ENCODE assay signal across 9 cellular contexts in genomic region chr17:39927928-39928867, GRCh38. TPM values are rescaled to one million over a fixed set of nuclear protein-coding genes. Genes with fewer than 3 reads are reported as not detected.
DNase-seq lines count a peak whose midpoint lies in the region; ATAC-seq and TF ChIP-seq lines count a peak whose summit lies in the region.
"Had no signal": no experiment of that assay in that cellular context is flagged by ENCODE, and none has a peak within 500 bp of the region (broad histone marks: within the 10 kb centered on the region; RNA-seq: fewer than 3 reads in every experiment).

No MANE protein-coding gene starts in this region.

- DNase-seq in CD4-positive, alpha-beta memory T cell: no peak
- DNase-seq in GM23338 (ENCODE audit: low spot score) (peak; percentile 88), PC-9 (peak in 1 of 2 experiments; percentile 15), NCI-H2171 treated with DMSO at 0.1 percent for 48 hours (lab: John Stamatoyannopoulos, UW) (no peak), DMS153 treated with DMSO at 0.1 percent for 48 hours (lab: John Stamatoyannopoulos, UW; ENCODE audit: unreplicated experiment) (no peak)
- DNase-seq in activated CD4-positive, CD25-positive, alpha-beta regulatory T cell (lab: John Stamatoyannopoulos, UW): no peak

- H3K4me2 ChIP-seq in GM23338: peak overlapping the region; percentile 94
- H3K4me2 ChIP-seq in PC-9: peak overlapping the region; percentile 95

- POLR2A ChIA-PET in CD4-positive, alpha-beta memory T cell (lab: Charles Lee; ENCODE audit: partially characterized antibody): interaction anchor here (1.0 to 3.3 kb wide), 9 partner anchors 10 to 290 kb away, joined by 3 to 20 read pairs (median 7); partner anchors contain the start of genes GSDMB, PSMD3, WIPF2 and ZPBP2
- POLR2A ChIA-PET in PC-9 (lab: Charles Lee; ENCODE audit: unreplicated experiment): interaction anchor here (0.5 to 0.7 kb wide), 2 partner anchors 189 to 240 kb away, joined by 3 to 5 read pairs; partner anchors contain the start of gene PGAP3

- intact Hi-C loops in CD4-positive, alpha-beta memory T cell (cut with micrococcal nuclease): loop anchor here (1.0 to 2.0 kb wide), 5 partner anchors 24 to 291 kb away; partner anchors contain the start of genes PSMD3 and STARD3
- intact Hi-C loops in PC-9 (cut with micrococcal nuclease; ENCODE audit: unreplicated experiment): loop anchor here (5.0 to 10.0 kb wide), 2 partner anchors 156 to 173 kb away; no protein-coding TSS in a partner anchor

- no peaks in the 10 kb centered on the region for H3K27me3 Mint-ChIP-seq in CD4-positive, alpha-beta memory T cell
- H3K27me3 Mint-ChIP-seq in GM23338 (ENCODE audit: insufficient read depth, low read depth, poor library complexity): peaks cover 5% of the 10 kb centered on the region

- H3K36me3 ChIP-seq in CD4-positive, alpha-beta memory T cell (ENCODE audit: insufficient read depth, low read length): peaks cover 11% of the 10 kb centered on the region
- H3K36me3 ChIP-seq in GM23338 (ENCODE audit: insufficient read depth) (no peaks in the 10 kb centered on the region), PC-9 (ENCODE audit: low read depth) (no peaks in the 10 kb centered on the region), endocrine pancreas (ENCODE audit: control insufficient read depth, insufficient read depth, low read length) (no peaks in the 10 kb centered on the region), mucosa of stomach (ENCODE audit: control insufficient read depth, insufficient read depth, low read length) (peaks cover 6% of the 10 kb centered on the region)

- TF ChIP-seq CTCF in GM23338 (conservative IDR thresholded peaks at IDR 0.05; ENCODE audit: low read depth in 2 of 2) (no peak), PC-9 (conservative IDR thresholded peaks at IDR 0.05) (no peak)

- CTCF ChIA-PET in CD4-positive, alpha-beta memory T cell (lab: Charles Lee; ENCODE audit: partially characterized antibody): interaction anchor here (2.2 kb wide), 1 partner anchor 12 kb away, joined by 8 read pairs; no protein-coding TSS in a partner anchor
- CTCF ChIA-PET in PC-9 (lab: Charles Lee): no interaction called here

- no peaks in the 10 kb centered on the region for H3K9me2 ChIP-seq in GM23338 (ENCODE audit: insufficient read depth)
- H3K9me2 ChIP-seq in PC-9 (ENCODE audit: insufficient read depth): no peaks in the 10 kb centered on the region

- peaks cover 17% of the 10 kb centered on the region for H4K20me1 ChIP-seq in GM23338 (replicated peaks; ENCODE audit: insufficient read depth)
- H4K20me1 ChIP-seq in PC-9 (ENCODE audit: insufficient read depth): peaks cover 14% of the 10 kb centered on the region; the same call in 1 of the 2 replicates

- no peaks in the 10 kb centered on the region for H3K9me3 ChIP-seq in CD4-positive, alpha-beta memory T cell (ENCODE audit: control insufficient read depth in 1 of 2, low read length in 2 of 2)
- H3K9me3 ChIP-seq in PC-9 (ENCODE audit: insufficient read depth, low read depth): no peaks in the 10 kb centered on the region
- no peaks in the 10 kb centered on the region for H3K9me3 ChIP-seq in endocrine pancreas (ENCODE audit: control insufficient read depth, low read length)
- H3K9me3 ChIP-seq in mucosa of stomach (ENCODE audit: control insufficient read depth, low read length): no peaks in the 10 kb centered on the region

- peak overlapping the region; percentile 82 for H3K27ac ChIP-seq in CD4-positive, alpha-beta memory T cell (ENCODE audit: low read depth, low read length)
- H3K27ac ChIP-seq in GM23338 (ENCODE audit: low read depth) (peak overlapping the region; percentile 93), PC-9 (peak overlapping the region; percentile 89)

- H3F3A ChIP-seq in GM23338 (replicated peaks; ENCODE audit: low read depth): peaks cover 7% of the 10 kb centered on the region
- peaks cover 27% of the 10 kb centered on the region for H3F3A ChIP-seq in PC-9 (ENCODE audit: insufficient read depth, low read depth)

- peak overlapping the region; percentile 72 to 99 (median 91) for H3K27ac Mint-ChIP-seq in CD4-positive, alpha-beta memory T cell
- H3K27ac Mint-ChIP-seq in GM23338: peak overlapping the region; percentile 97

- peak overlapping the region; percentile 79 to 89 for H3K4me3 ChIP-seq in CD4-positive, alpha-beta memory T cell (ENCODE audit: low read length in 2 of 2)
- H3K4me3 ChIP-seq in GM23338 (peak overlapping the region; percentile 97), PC-9 (peak overlapping the region; percentile 98; the same call in 1 of the 2 replicates), endocrine pancreas (ENCODE audit: control insufficient read depth, insufficient read depth, low read length) (peak overlapping the region; percentile 73), mucosa of stomach (ENCODE audit: low read length) (peak overlapping the region; percentile 43)

- H3K9ac ChIP-seq in endocrine pancreas (ENCODE audit: control insufficient read depth, insufficient read depth, low read length): peak overlapping the region; percentile 81
- H3K9ac ChIP-seq in mucosa of stomach (ENCODE audit: low read length): peak overlapping the region; percentile 78

- peaks cover 41% of the 10 kb centered on the region for H3K4me1 ChIP-seq in CD4-positive, alpha-beta memory T cell (ENCODE audit: insufficient read depth, low read length)
- H3K4me1 ChIP-seq in GM23338 (ENCODE audit: insufficient read depth) (peaks cover 15% of the 10 kb centered on the region), PC-9 (replicated peaks; ENCODE audit: insufficient read depth) (peaks cover 35% of the 10 kb centered on the region), endocrine pancreas (ENCODE audit: control insufficient read depth, insufficient read depth, low read length) (peaks cover 5% of the 10 kb centered on the region), mucosa of stomach (ENCODE audit: control insufficient read depth, insufficient read depth, low read length) (peaks cover 38% of the 10 kb centered on the region)

- peaks cover 0 to 2% (median 0%) of the 10 kb centered on the region in 8 donors for H3K9me3 Mint-ChIP-seq in CD4-positive, alpha-beta memory T cell
- no peaks in the 10 kb centered on the region for H3K9me3 Mint-ChIP-seq in GM23338

- peaks cover 6 to 18% of the 10 kb centered on the region in 2 donors for H3K36me3 Mint-ChIP-seq in CD4-positive, alpha-beta memory T cell
- H3K36me3 Mint-ChIP-seq in GM23338 (ENCODE audit: low read depth): peaks cover 10% of the 10 kb centered on the region

- H3K27me3 ChIP-seq in CD4-positive, alpha-beta memory T cell (ENCODE audit: insufficient read depth, low read length): no peaks in the 10 kb centered on the region
- no peaks in the 10 kb centered on the region for H3K27me3 ChIP-seq in GM23338 (ENCODE audit: insufficient read depth)
- no peaks in the 10 kb centered on the region for H3K27me3 ChIP-seq in PC-9 (ENCODE audit: insufficient read depth, low read depth)
- no peaks in the 10 kb centered on the region for H3K27me3 ChIP-seq in endocrine pancreas (ENCODE audit: control insufficient read depth, insufficient read depth, low read length)
- no peaks in the 10 kb centered on the region for H3K27me3 ChIP-seq in mucosa of stomach (ENCODE audit: control insufficient read depth, insufficient read depth, low read length)

- H3K79me2 ChIP-seq in GM23338 (replicated peaks; ENCODE audit: insufficient read depth) (peaks cover 32% of the 10 kb centered on the region), PC-9 (ENCODE audit: low read depth) (peaks cover 25% of the 10 kb centered on the region)

- H2AFZ ChIP-seq in GM23338 (peak overlapping the region; percentile 89), PC-9 (no peak overlapping the region)

- ATAC-seq in GM23338: peak; percentile 81

- BruUV-seq in PC-9 (replicated peaks; lab: Mats Ljungman, UMichigan): TSS peak; percentile 70

- H3K4me3 Mint-ChIP-seq in CD4-positive, alpha-beta memory T cell: peak overlapping the region; percentile 83 to 99 (median 96)
- peak overlapping the region; percentile 85 for H3K4me3 Mint-ChIP-seq in GM23338

- H3K4me1 Mint-ChIP-seq in CD4-positive, alpha-beta memory T cell: peaks cover 17 to 45% (median 34%) of the 10 kb centered on the region in 4 donors
- H3K4me1 Mint-ChIP-seq in GM23338: peaks cover 43% of the 10 kb centered on the region

RNA-seq across cellular contexts. Expression of gene LRRC3C, which starts 0.7 kb away (rescaled TPM):
- total RNA-seq in CD4-positive, alpha-beta memory T cell: not detected
- not detected for polyA plus RNA-seq in CD4-positive, alpha-beta memory T cell
- total RNA-seq in GM23338 (2014; rRNA removed; shearing (Covaris generic)): 0.24 TPM in 1 of 2 replicates, not detected in the other
- polyA plus RNA-seq in GM23338 (2016; fragmentation: Nextera tagmentation; extraction: Ambion mirVana): not detected in 2 replicates
- not detected in 2 replicates for total RNA-seq in PC-9 (2021)
- total RNA-seq: LHCN-M2 had no signal

RNA-seq across cellular contexts. Expression of gene ORMDL3, which starts 0.8 kb away (rescaled TPM):
- 10 to 100 TPM; 79.6 to 87.2 TPM for total RNA-seq in CD4-positive, alpha-beta memory T cell
- 100 to 1,000 TPM in 1 of 2 donors, 10 to 100 TPM in 1; 90.4 to 161 TPM for polyA plus RNA-seq in CD4-positive, alpha-beta memory T cell
- 38.5 and 39.2 TPM in 2 replicates for total RNA-seq in GM23338 (2014; rRNA removed; shearing (Covaris generic))
- polyA plus RNA-seq in GM23338 (2016; fragmentation: Nextera tagmentation; extraction: Ambion mirVana): 33.6 and 41.3 TPM in 2 replicates
- 51.1 and 68.1 TPM in 2 replicates for total RNA-seq in PC-9 (2021)

RNA-seq across cellular contexts. Expression of gene GSDMB, which starts 9.8 kb away (rescaled TPM):
- total RNA-seq in CD4-positive, alpha-beta memory T cell: 10 to 100 TPM; 41.4 to 47.4 TPM
- polyA plus RNA-seq in CD4-positive, alpha-beta memory T cell: 1 to 10 TPM; 3.2 to 3.9 TPM
- 5.4 and 12.6 TPM in 2 replicates for total RNA-seq in GM23338 (2014; rRNA removed; shearing (Covaris generic))
- polyA plus RNA-seq in GM23338 (2016; fragmentation: Nextera tagmentation; extraction: Ambion mirVana): 5.5 and 7.6 TPM in 2 replicates
- total RNA-seq in PC-9 (2021): 39.9 and 50.4 TPM in 2 replicates

RNA-seq across cellular contexts. Expression of gene GSDMA, which starts 34.6 kb away (rescaled TPM):
- under 1 TPM; 0.23 to 0.25 TPM for total RNA-seq in CD4-positive, alpha-beta memory T cell
- 1 to 10 TPM in 1 of 2 donors, under 1 TPM in 1; 0.42 to 1.1 TPM for polyA plus RNA-seq in CD4-positive, alpha-beta memory T cell
- 1.0 TPM in 1 of 2 replicates, not detected in the other for total RNA-seq in GM23338 (2014; rRNA removed; shearing (Covaris generic))
- not detected in 2 replicates for polyA plus RNA-seq in GM23338 (2016; fragmentation: Nextera tagmentation; extraction: Ambion mirVana)
- total RNA-seq in PC-9 (2021): 0.35 and 0.55 TPM in 2 replicates
- total RNA-seq: LHCN-M2 had no signal

RNA-seq across cellular contexts. Expression of gene PSMD3, which starts 52.4 kb away (rescaled TPM):
- total RNA-seq in CD4-positive, alpha-beta memory T cell: 10 to 100 TPM; 59.7 to 60.3 TPM
- 10 to 100 TPM; 44.6 to 47.9 TPM for polyA plus RNA-seq in CD4-positive, alpha-beta memory T cell
- total RNA-seq in GM23338 (2014; rRNA removed; shearing (Covaris generic)): 200 and 217 TPM in 2 replicates
- 100 and 112 TPM in 2 replicates for polyA plus RNA-seq in GM23338 (2016; fragmentation: Nextera tagmentation; extraction: Ambion mirVana)
- total RNA-seq in PC-9 (2021): 93.2 and 130 TPM in 2 replicates

Comparison
In these comparisons a context has a peak if more than half of its experiments do, and no peak if none do; other contexts are left out.
1. H3K4me3 ChIP-seq: peak in every context shown above with its lines; median percentile 98 in PC-9; 97 in GM23338; 84 in CD4-positive, alpha-beta memory T cell; 73 in endocrine pancreas; 43 in mucosa of stomach.